Comparison of ENCODE assay signal across 1 cellular context in genomic region chr19:49492573-49493411, GRCh38.
A peak's percentile ranks its signal among the peaks of the same experiment; 100 is the strongest.
TF ChIP-seq lines count a peak whose summit lies in the region.

No MANE protein-coding gene starts in this region.

TF ChIP-seq in HepG2, 621 proteins besides CTCF, POLR2A, EP300 and RAD21 (continued from another document and continues in another):
- TF ChIP-seq ZBTB46 (CRISPR knock-in tag; IDR thresholded peaks at IDR 0.05; ENCODE audit: borderline replicate concordance), result no peak
- TF ChIP-seq HNF1B (CRISPR knock-in tag; IDR thresholded peaks at IDR 0.05), result no peak
- TF ChIP-seq TP53 (CRISPR knock-in tag; conservative IDR thresholded peaks at IDR 0.05), result no peak
- TF ChIP-seq DPF2 (CRISPR knock-in tag; IDR thresholded peaks at IDR 0.05; ENCODE audit: borderline replicate concordance, low read depth), result no peak
- TF ChIP-seq NCOA5 (CRISPR knock-in tag; IDR thresholded peaks at IDR 0.05), result no peak; the same call in 1 of the 2 replicates
- peak in 1 of 2 experiments; percentile 42; a peak in 1 of 4 replicates for TF ChIP-seq NR2F1 (CRISPR knock-in tag; IDR thresholded peaks at IDR 0.05)
- no peak for TF ChIP-seq REXO4 (CRISPR knock-in tag; IDR thresholded peaks at IDR 0.05; ENCODE audit: borderline replicate concordance)
- no peak for TF ChIP-seq FOXJ3 (CRISPR knock-in tag; IDR thresholded peaks at IDR 0.05; ENCODE audit: borderline replicate concordance)
- TF ChIP-seq TOE1 (CRISPR knock-in tag; IDR thresholded peaks at IDR 0.05), result no peak
- no peak for TF ChIP-seq SRSF9 (IDR thresholded peaks at IDR 0.05; ENCODE audit: borderline replicate concordance, insufficient read depth, low read depth, low read length, poor library complexity, severe bottlenecking)
- TF ChIP-seq CREB1 (IDR thresholded peaks at IDR 0.05), result no peak
- TF ChIP-seq CREB1 (CRISPR knock-in tag; IDR thresholded peaks at IDR 0.05), result no peak
- TF ChIP-seq ZNF282 (IDR thresholded peaks at IDR 0.05; ENCODE audit: partially characterized antibody), result no peak
- TF ChIP-seq MNT (IDR thresholded peaks at IDR 0.05), result no peak
- no peak for TF ChIP-seq ZNF564 (CRISPR knock-in tag; IDR thresholded peaks at IDR 0.05)
- TF ChIP-seq GABPB1 (CRISPR knock-in tag; IDR thresholded peaks at IDR 0.05), result no peak
- TF ChIP-seq RXRB (CRISPR knock-in tag; IDR thresholded peaks at IDR 0.05; ENCODE audit: borderline replicate concordance), result no peak
- TF ChIP-seq ZIK1 (CRISPR knock-in tag; IDR thresholded peaks at IDR 0.05; ENCODE audit: borderline replicate concordance, low read depth), result no peak
- TF ChIP-seq GFI1 (CRISPR knock-in tag; IDR thresholded peaks at IDR 0.05; ENCODE audit: borderline replicate concordance), result no peak
- TF ChIP-seq ZNF562 (CRISPR knock-in tag; IDR thresholded peaks at IDR 0.05; ENCODE audit: borderline replicate concordance), result no peak
- peak; percentile 57; the same call in 1 of the 2 replicates for TF ChIP-seq AKAP8 (CRISPR knock-in tag; IDR thresholded peaks at IDR 0.05)
- peak; percentile 53; the same call in 1 of the 2 replicates for TF ChIP-seq KDM2A (CRISPR knock-in tag; IDR thresholded peaks at IDR 0.05; ENCODE audit: borderline replicate concordance, low read depth)
- no peak for TF ChIP-seq ARID2 (CRISPR knock-in tag; IDR thresholded peaks at IDR 0.05; ENCODE audit: borderline replicate concordance)
- no peak for TF ChIP-seq ZFP90 (CRISPR knock-in tag; IDR thresholded peaks at IDR 0.05; ENCODE audit: borderline replicate concordance)
- TF ChIP-seq ZNF557 (CRISPR knock-in tag; IDR thresholded peaks at IDR 0.05), result no peak
- TF ChIP-seq ZC3H4 (CRISPR knock-in tag; IDR thresholded peaks at IDR 0.05; ENCODE audit: borderline replicate concordance), result peak; percentile 57; the same call in 1 of the 2 replicates
- no peak for TF ChIP-seq ZHX2 (IDR thresholded peaks at IDR 0.05; ENCODE audit: low read depth)
- no peak for TF ChIP-seq ZHX2 (CRISPR knock-in tag; IDR thresholded peaks at IDR 0.05; ENCODE audit: borderline replicate concordance)
- TF ChIP-seq TFAP4 (IDR thresholded peaks at IDR 0.05; ENCODE audit: borderline replicate concordance, low read depth), result no peak
- TF ChIP-seq ZNF468 (CRISPR knock-in tag; IDR thresholded peaks at IDR 0.05), result no peak
- TF ChIP-seq, protein P1, sequence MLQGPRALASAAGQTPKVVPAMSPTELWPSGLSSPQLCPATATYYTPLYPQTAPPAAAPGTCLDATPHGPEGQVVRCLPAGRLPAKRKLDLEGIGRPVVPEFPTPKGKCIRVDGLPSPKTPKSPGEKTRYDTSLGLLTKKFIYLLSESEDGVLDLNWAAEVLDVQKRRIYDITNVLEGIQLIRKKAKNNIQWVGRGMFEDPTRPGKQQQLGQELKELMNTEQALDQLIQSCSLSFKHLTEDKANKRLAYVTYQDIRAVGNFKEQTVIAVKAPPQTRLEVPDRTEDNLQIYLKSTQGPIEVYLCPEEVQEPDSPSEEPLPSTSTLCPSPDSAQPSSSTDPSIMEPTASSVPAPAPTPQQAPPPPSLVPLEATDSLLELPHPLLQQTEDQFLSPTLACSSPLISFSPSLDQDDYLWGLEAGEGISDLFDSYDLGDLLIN (CRISPR knock-in tag; IDR thresholded peaks at IDR 0.05; ENCODE audit: borderline replicate concordance), result no peak
- no peak for TF ChIP-seq ZNF550 (CRISPR knock-in tag; IDR thresholded peaks at IDR 0.05; ENCODE audit: borderline replicate concordance)
- no peak for TF ChIP-seq PHB2 (IDR thresholded peaks at IDR 0.05; ENCODE audit: partially characterized antibody)
- TF ChIP-seq IKZF1 (IDR thresholded peaks at IDR 0.05), result no peak
- no peak for TF ChIP-seq ZNF33A (CRISPR knock-in tag; IDR thresholded peaks at IDR 0.05; ENCODE audit: borderline replicate concordance)
- peak; percentile 95 for TF ChIP-seq POLR2AphosphoS2 (IDR thresholded peaks at IDR 0.05; ENCODE audit: low read depth, low read length)
- no peak for TF ChIP-seq ESRRA (CRISPR knock-in tag; IDR thresholded peaks at IDR 0.05; ENCODE audit: low read depth)
- no peak for TF ChIP-seq ARID3A (IDR thresholded peaks at IDR 0.05; ENCODE audit: low read depth, low read length)
- no peak for TF ChIP-seq ZNF232 (CRISPR knock-in tag; IDR thresholded peaks at IDR 0.05; ENCODE audit: borderline replicate concordance)
- TF ChIP-seq, protein P2, sequence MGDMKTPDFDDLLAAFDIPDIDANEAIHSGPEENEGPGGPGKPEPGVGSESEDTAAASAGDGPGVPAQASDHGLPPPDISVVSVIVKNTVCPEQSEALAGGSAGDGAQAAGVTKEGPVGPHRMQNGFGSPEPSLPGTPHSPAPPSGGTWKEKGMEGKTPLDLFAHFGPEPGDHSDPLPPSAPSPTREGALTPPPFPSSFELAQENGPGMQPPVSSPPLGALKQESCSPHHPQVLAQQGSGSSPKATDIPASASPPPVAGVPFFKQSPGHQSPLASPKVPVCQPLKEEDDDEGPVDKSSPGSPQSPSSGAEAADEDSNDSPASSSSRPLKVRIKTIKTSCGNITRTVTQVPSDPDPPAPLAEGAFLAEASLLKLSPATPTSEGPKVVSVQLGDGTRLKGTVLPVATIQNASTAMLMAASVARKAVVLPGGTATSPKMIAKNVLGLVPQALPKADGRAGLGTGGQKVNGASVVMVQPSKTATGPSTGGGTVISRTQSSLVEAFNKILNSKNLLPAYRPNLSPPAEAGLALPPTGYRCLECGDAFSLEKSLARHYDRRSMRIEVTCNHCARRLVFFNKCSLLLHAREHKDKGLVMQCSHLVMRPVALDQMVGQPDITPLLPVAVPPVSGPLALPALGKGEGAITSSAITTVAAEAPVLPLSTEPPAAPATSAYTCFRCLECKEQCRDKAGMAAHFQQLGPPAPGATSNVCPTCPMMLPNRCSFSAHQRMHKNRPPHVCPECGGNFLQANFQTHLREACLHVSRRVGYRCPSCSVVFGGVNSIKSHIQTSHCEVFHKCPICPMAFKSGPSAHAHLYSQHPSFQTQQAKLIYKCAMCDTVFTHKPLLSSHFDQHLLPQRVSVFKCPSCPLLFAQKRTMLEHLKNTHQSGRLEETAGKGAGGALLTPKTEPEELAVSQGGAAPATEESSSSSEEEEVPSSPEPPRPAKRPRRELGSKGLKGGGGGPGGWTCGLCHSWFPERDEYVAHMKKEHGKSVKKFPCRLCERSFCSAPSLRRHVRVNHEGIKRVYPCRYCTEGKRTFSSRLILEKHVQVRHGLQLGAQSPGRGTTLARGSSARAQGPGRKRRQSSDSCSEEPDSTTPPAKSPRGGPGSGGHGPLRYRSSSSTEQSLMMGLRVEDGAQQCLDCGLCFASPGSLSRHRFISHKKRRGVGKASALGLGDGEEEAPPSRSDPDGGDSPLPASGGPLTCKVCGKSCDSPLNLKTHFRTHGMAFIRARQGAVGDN (CRISPR knock-in tag; IDR thresholded peaks at IDR 0.05), result no peak
- TF ChIP-seq MBNL3 (CRISPR knock-in tag; conservative IDR thresholded peaks at IDR 0.05), result no peak
- no peak for TF ChIP-seq TRIM22 (IDR thresholded peaks at IDR 0.05)
- TF ChIP-seq FOXP1 (IDR thresholded peaks at IDR 0.05), result no peak
- TF ChIP-seq FOXP1 (CRISPR knock-in tag; IDR thresholded peaks at IDR 0.05), result no peak
- TF ChIP-seq WIZ (CRISPR knock-in tag; IDR thresholded peaks at IDR 0.05), result 0 out of 2 replicates have a peak, but pooled peaks have one; percentile 28
